Comparison of ENCODE assay signal across 20 cellular contexts in the genomic region with DNA sequence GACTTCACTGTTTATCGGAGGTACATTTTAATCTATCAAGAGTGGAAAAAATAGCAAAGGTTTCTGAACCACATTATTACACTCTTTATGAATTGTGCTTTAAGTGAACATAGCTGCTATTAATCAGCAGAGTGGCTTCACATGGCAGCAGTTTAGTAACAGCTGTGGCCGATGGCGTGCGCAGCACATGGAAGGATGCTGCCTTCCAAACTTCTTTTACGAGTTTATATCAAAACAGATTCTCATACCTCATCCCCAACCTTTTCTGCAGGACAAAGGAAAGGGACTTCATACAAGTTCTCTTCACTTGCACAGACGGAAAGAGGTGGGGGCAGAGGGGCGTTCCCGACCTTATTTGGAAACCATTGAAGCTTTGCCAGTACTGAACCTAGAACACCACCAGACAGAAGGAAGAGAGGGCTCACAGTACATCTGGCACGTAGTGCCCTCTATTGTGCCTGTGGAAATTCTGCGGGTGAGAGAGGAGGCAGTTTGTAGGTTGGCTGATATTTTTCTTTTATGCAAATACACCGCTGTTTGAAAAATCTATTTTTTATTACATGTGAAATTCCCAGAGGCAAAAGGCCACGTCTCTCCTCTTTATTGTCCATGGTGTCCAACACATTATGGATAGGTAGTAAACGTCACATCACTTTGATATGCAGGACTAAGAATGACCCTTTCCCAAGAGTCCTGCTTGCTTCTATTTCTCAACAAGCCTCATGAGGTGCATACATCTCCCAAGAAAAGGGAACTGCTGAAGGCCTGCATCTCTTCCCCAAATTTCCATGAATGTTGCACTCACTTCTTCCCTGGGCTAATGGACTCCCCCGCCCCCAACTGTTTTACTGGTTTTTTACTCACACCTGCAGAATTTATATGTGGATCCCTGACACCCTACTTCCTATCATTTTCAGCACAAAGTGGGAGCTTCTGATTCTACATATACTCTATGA. TPM values are rescaled to one million over a fixed set of nuclear protein-coding genes. Genes with fewer than 3 reads are reported as not detected.
DNase-seq lines count a peak whose midpoint lies in the region; ATAC-seq and TF ChIP-seq lines count a peak whose summit lies in the region.
"Had no signal": no experiment of that assay in that cellular context is flagged by ENCODE, and none has a peak within 500 bp of the region (broad histone marks: within the 10 kb centered on the region; RNA-seq: fewer than 3 reads in every experiment).

No MANE protein-coding gene starts in this region.

- no TSS peak for BruUV-seq in HCT116 (replicated peaks; lab: Mats Ljungman, UMichigan)

- RAD21 ChIA-PET in HCT116 (lab: Charles Lee; ENCODE audit: low non-redundant PET in 1 of 2, low total read pairs in 2 of 2, uncharacterized antibody in 2 of 2, unreplicated experiment in 2 of 2) = no interaction called here

- peaks cover 9% of the 10 kb centered on the region for H3K27me3 Mint-ChIP-seq in activated CD8-positive, alpha-beta T cell treated with anti-CD3 and anti-CD28 coated beads for 36 hours

- no peaks in the 10 kb centered on the region for H3K9me2 ChIP-seq in HCT116 (ENCODE audit: insufficient read depth)

- peaks cover 45 to 100% (median 82%) of the 10 kb centered on the region in 10 experiments for H3K4me1 ChIP-seq in BLaER1 treated with 17β-estradiol and CSF1 and Interleukin-3, amounts not matched to agents 10 nM and 100 nM
- H3K4me1 ChIP-seq in HCT116 (ENCODE audit: control insufficient read depth in 1 of 2, insufficient read depth in 2 of 2, low read length in 2 of 2) (no peaks in the 10 kb centered on the region), lower lobe of right lung (peaks cover 19% of the 10 kb centered on the region)
- H3K4me1 ChIP-seq: right atrium auricular region had no signal

- peak; percentile 52 for ATAC-seq in HCT116
- peak; percentile 29 to 47 for ATAC-seq in lower lobe of right lung
- ATAC-seq in activated CD8-positive, alpha-beta T cell treated with anti-CD3 and anti-CD28 coated beads for 36 hours = no peak
- no peak for ATAC-seq in GM21360 (IDR thresholded peaks at IDR 0.05; ENCODE audit: unreplicated experiment)
- ATAC-seq: activated CD4-positive, alpha-beta T cell treated with anti-CD3 and anti-CD28 coated beads for 36 hours; left lobe of liver; natural killer cell treated with Interleukin-12 subunit alpha and Interleukin-12 subunit beta and Interleukin-15 and Interleukin-18, amount 100 ng/mL, for 72 hours had no signal

- no peak overlapping the region for H3K27ac Mint-ChIP-seq in activated CD8-positive, alpha-beta T cell treated with anti-CD3 and anti-CD28 coated beads for 36 hours
- H3K27ac Mint-ChIP-seq: activated CD4-positive, alpha-beta T cell treated with anti-CD3 and anti-CD28 coated beads for 36 hours; activated T-cell treated with anti-CD3 and anti-CD28 coated beads, Interleukin-2, amount 50 U/mL, for 24 hours; natural killer cell treated with Interleukin-12 subunit alpha and Interleukin-12 subunit beta and Interleukin-15 and Interleukin-18, amount 100 ng/mL, for 72 hours had no signal

- no peak for TF ChIP-seq POLR2A in HCT116 (IDR thresholded peaks at IDR 0.05; ENCODE audit: borderline replicate concordance, extremely low read depth, insufficient read depth, insufficient read length)

- DNase-seq in HCT116 (ENCODE audit: low read depth, low spot score) (no peak), SK-MEL-5 (ENCODE audit: low read depth, low spot score) (peak; percentile 6), lower lobe of right lung (no peak), NCI-H1092 (lab: John Stamatoyannopoulos, UW) (no peak)
- DNase-seq in stimulated activated CD4-positive, alpha-beta T cell treated with anti-CD3 and anti-CD28 coated beads, Interleukin-1b, Interleukin-23, amount 100 ng/mL, for 48 hours = no peak
- no peak for DNase-seq in activated CD8-positive, alpha-beta T cell treated with anti-CD3 and anti-CD28 coated beads for 36 hours
- DNase-seq: activated CD4-positive, alpha-beta T cell treated with anti-CD3 and anti-CD28 coated beads for 36 hours; activated T-cell treated with anti-CD3 and anti-CD28 coated beads, Interleukin-2, amount 50 U/mL, for 24 hours; C1 segment of cervical spinal cord; H9; NCI-H187 treated with DMSO at 0.1 percent for 48 hours; stimulated activated CD4-positive, alpha-beta T cell treated with anti-CD3 and anti-CD28 coated beads, Interleukin-4, amount 100 ng/mL, for 1 hour; stimulated activated naive CD4-positive, alpha-beta T cell had no signal

- TF ChIP-seq RAD21 in HCT116 (IDR thresholded peaks at IDR 0.05; ENCODE audit: low read depth) = peak; percentile 32; the same call in 1 of the 2 replicates

- peak overlapping the region; percentile 63 to 88 (median 73) for H3K4me2 ChIP-seq in BLaER1 treated with 17β-estradiol and CSF1 and Interleukin-3, amounts not matched to agents 10 nM and 100 nM
- H3K4me2 ChIP-seq in HCT116 (ENCODE audit: low read length) = no peak overlapping the region

- no peak for TF ChIP-seq CTCF in HCT116 (IDR thresholded peaks at IDR 0.05 in 2 of 3, conservative IDR thresholded peaks at IDR 0.05 in 1 of 3; ENCODE audit: borderline replicate concordance in 1 of 3, insufficient read depth in 1 of 3, low read depth in 2 of 3, low read length in 2 of 3)
- TF ChIP-seq CTCF in lower lobe of right lung (IDR thresholded peaks at IDR 0.05) = no peak
- no peak for TF ChIP-seq CTCF in activated CD8-positive, alpha-beta T cell treated with anti-CD3 and anti-CD28 coated beads for 36 hours (IDR thresholded peaks at IDR 0.05)

- H3K9me3 ChIP-seq in BLaER1 treated with 17β-estradiol and CSF1 and Interleukin-3, amounts not matched to agents 10 nM and 100 nM (replicated peaks in 1 of 11) = no peaks in the 10 kb centered on the region
- H3K9me3 ChIP-seq in HCT116 (ENCODE audit: control insufficient read depth in 1 of 2, insufficient read depth in 1 of 2, low read depth in 1 of 2, low read length in 2 of 2) (no peaks in the 10 kb centered on the region), lower lobe of right lung (no peaks in the 10 kb centered on the region)
- H3K9me3 ChIP-seq: right atrium auricular region had no signal

- POLR2A ChIA-PET in HCT116 (lab: Charles Lee) = no interaction called here
- POLR2A ChIA-PET in activated CD8-positive, alpha-beta T cell treated with anti-CD3 and anti-CD28 coated beads for 36 hours (lab: Charles Lee) = no interaction called here

- peak overlapping the region in 10 of 11 experiments; percentile 5 to 53 (median 30); a peak in 12 of 22 replicates for H3K9ac ChIP-seq in BLaER1 treated with 17β-estradiol and CSF1 and Interleukin-3, amounts not matched to agents 10 nM and 100 nM
- H3K9ac ChIP-seq in HCT116 (ENCODE audit: low read length) = no peak overlapping the region

- H2AFZ ChIP-seq in HCT116 (ENCODE audit: low read depth, low read length, poor library complexity, severe bottlenecking) = no peak overlapping the region

- H3K4me3 ChIP-seq in BLaER1 treated with 17β-estradiol and CSF1 and Interleukin-3, amounts not matched to agents 10 nM and 100 nM = no peak overlapping the region; a peak in 1 of 20 replicates
- no peak overlapping the region for H3K4me3 ChIP-seq in HCT116 (replicated peaks in 1 of 2; ENCODE audit: low read depth in 1 of 2, low read length in 2 of 2)
- H3K4me3 ChIP-seq in lower lobe of right lung = no peak overlapping the region
- H3K4me3 ChIP-seq: right atrium auricular region had no signal

- CTCF ChIA-PET in HCT116 (lab: Charles Lee) = no interaction called here
- CTCF ChIA-PET in activated CD8-positive, alpha-beta T cell treated with anti-CD3 and anti-CD28 coated beads for 36 hours (lab: Charles Lee) = no interaction called here

- in situ Hi-C loops in SK-MEL-5 (cut with HindIII; ENCODE audit: low pct_unique_long_range_greater_than_20kb, low sequenced_read_pairs) = no loop called here

- H3K79me2 ChIP-seq in HCT116 (ENCODE audit: insufficient read depth, low read length) = no peaks in the 10 kb centered on the region

- H3K9me3 Mint-ChIP-seq in activated CD8-positive, alpha-beta T cell treated with anti-CD3 and anti-CD28 coated beads for 36 hours = no peaks in the 10 kb centered on the region
- H3K9me3 Mint-ChIP-seq: activated T-cell treated with anti-CD3 and anti-CD28 coated beads, Interleukin-2, amount 50 U/mL, for 24 hours; central memory CD8-positive, alpha-beta T cell; H9; natural killer cell treated with Interleukin-12 subunit alpha and Interleukin-12 subunit beta and Interleukin-15 and Interleukin-18, amount 100 ng/mL, for 72 hours had no signal

- intact Hi-C loops in HCT116 (cut with micrococcal nuclease) = no loop called here
- intact Hi-C loops in lower lobe of right lung (cut with DNase I) = no loop called here
- intact Hi-C loops in activated CD8-positive, alpha-beta T cell treated with anti-CD3 and anti-CD28 coated beads for 36 hours (cut with micrococcal nuclease) = no loop called here

- no peak overlapping the region for H3K4me3 Mint-ChIP-seq in activated CD8-positive, alpha-beta T cell treated with anti-CD3 and anti-CD28 coated beads for 36 hours
- H3K4me3 Mint-ChIP-seq: activated CD4-positive, alpha-beta T cell treated with anti-CD3 and anti-CD28 coated beads for 36 hours; activated T-cell treated with anti-CD3 and anti-CD28 coated beads, Interleukin-2, amount 50 U/mL, for 24 hours; central memory CD8-positive, alpha-beta T cell; H9; natural killer cell treated with Interleukin-12 subunit alpha and Interleukin-12 subunit beta and Interleukin-15 and Interleukin-18, amount 100 ng/mL, for 72 hours had no signal

- peak overlapping the region; percentile 8 to 76 (median 62); a peak in 21 of 22 replicates for H3K27ac ChIP-seq in BLaER1 treated with 17β-estradiol and CSF1 and Interleukin-3, amounts not matched to agents 10 nM and 100 nM
- H3K27ac ChIP-seq in HCT116 (ENCODE audit: low read depth, low read length) (no peak overlapping the region), lower lobe of right lung (no peak overlapping the region)
- H3K27ac ChIP-seq: right atrium auricular region had no signal

- no peaks in the 10 kb centered on the region for H3K27me3 ChIP-seq in BLaER1 treated with 17β-estradiol and CSF1 and Interleukin-3, amounts not matched to agents 10 nM and 100 nM
- H3K27me3 ChIP-seq in HCT116 (ENCODE audit: insufficient read depth, low read length) (peaks cover 6% of the 10 kb centered on the region; the same call in 1 of the 2 replicates), lower lobe of right lung (ENCODE audit: low read depth) (no peaks in the 10 kb centered on the region)
- H3K27me3 ChIP-seq: right atrium auricular region had no signal

- peaks cover 0 to 4% (median 0%) of the 10 kb centered on the region in 11 experiments; a peak in 1 of 22 replicates for H3K36me3 ChIP-seq in BLaER1 treated with 17β-estradiol and CSF1 and Interleukin-3, amounts not matched to agents 10 nM and 100 nM
- H3K36me3 ChIP-seq in HCT116 (ENCODE audit: control insufficient read depth in 1 of 2, insufficient read depth in 2 of 2, low read length in 2 of 2) (no peaks in the 10 kb centered on the region), lower lobe of right lung (no peaks in the 10 kb centered on the region)
- H3K36me3 ChIP-seq: right atrium auricular region had no signal

- H4K20me1 ChIP-seq in BLaER1 treated with 17β-estradiol and CSF1 and Interleukin-3, amounts not matched to agents 10 nM and 100 nM = no peaks in the 10 kb centered on the region
- no peaks in the 10 kb centered on the region for H4K20me1 ChIP-seq in HCT116 (ENCODE audit: insufficient read depth)

- no peaks in the 10 kb centered on the region for H3K4me1 Mint-ChIP-seq in activated CD8-positive, alpha-beta T cell treated with anti-CD3 and anti-CD28 coated beads for 36 hours (ENCODE audit: low read depth)
- H3K4me1 Mint-ChIP-seq: activated CD4-positive, alpha-beta T cell treated with anti-CD3 and anti-CD28 coated beads for 36 hours; central memory CD8-positive, alpha-beta T cell had no signal

- H3K36me3 Mint-ChIP-seq in activated CD8-positive, alpha-beta T cell treated with anti-CD3 and anti-CD28 coated beads for 36 hours (ENCODE audit: low read depth) = no peaks in the 10 kb centered on the region
- H3K36me3 Mint-ChIP-seq: natural killer cell treated with Interleukin-12 subunit alpha and Interleukin-12 subunit beta and Interleukin-15 and Interleukin-18, amount 100 ng/mL, for 72 hours had no signal

RNA-seq across cellular contexts. Expression of gene COLEC12, which starts 31.4 kb away (rescaled TPM):
- not detected for total RNA-seq in HCT116 (2021; ENCODE audit: unreplicated experiment)
- polyA plus RNA-seq in HCT116 (2012) = 0.04 TPM in 1 of 2 replicates, not detected in the other
- 1.9 TPM in 2 replicates for total RNA-seq in SK-MEL-5 (2014; rRNA removed; shearing (Covaris generic))
- polyA plus RNA-seq in SK-MEL-5 (2015; cell fraction: cytosol; rRNA removed) = 2.1 and 2.8 TPM in 2 replicates
- 0.48 and 1.2 TPM in 2 replicates for polyA plus RNA-seq in SK-MEL-5 (2015; cell fraction: nucleus; rRNA removed)
- total RNA-seq in lower lobe of right lung = 79.2 TPM
- not detected for total RNA-seq in activated CD8-positive, alpha-beta T cell treated with anti-CD3 and anti-CD28 coated beads for 36 hours
- total RNA-seq: activated CD4-positive, alpha-beta T cell treated with anti-CD3 and anti-CD28 coated beads for 36 hours; HT1080; natural killer cell treated with Interleukin-12 subunit alpha and Interleukin-12 subunit beta and Interleukin-15 and Interleukin-18, amount 100 ng/mL, for 72 hours had no signal

Comparison
In these comparisons a context has a peak if more than half of its experiments do, and no peak if none do; other contexts are left out.
1. H3K27ac ChIP-seq: peak in BLaER1 treated with 17β-estradiol and CSF1 and Interleukin-3, amounts not matched to agents 10 nM and 100 nM (11 of 11); none in HCT116 (single experiment) and lower lobe of right lung (single experiment).
2. ATAC-seq: peak in HCT116 (single experiment) and lower lobe of right lung (2 of 2); none in activated CD8-positive, alpha-beta T cell treated with anti-CD3 and anti-CD28 coated beads for 36 hours (single experiment) and GM21360 (single experiment).
3. RNA of gene COLEC12, which starts 31.4 kb away (total RNA-seq): 79.2 TPM in lower lobe of right lung (single experiment); 1.9 TPM in SK-MEL-5, not detected in activated CD8-positive, alpha-beta T cell treated with anti-CD3 and anti-CD28 coated beads for 36 hours and not detected in HCT116 (single experiment); every median in the first group is over 10 times any median in the second.